Comparison of ENCODE assay signal across 11 cellular contexts in the genomic region with DNA sequence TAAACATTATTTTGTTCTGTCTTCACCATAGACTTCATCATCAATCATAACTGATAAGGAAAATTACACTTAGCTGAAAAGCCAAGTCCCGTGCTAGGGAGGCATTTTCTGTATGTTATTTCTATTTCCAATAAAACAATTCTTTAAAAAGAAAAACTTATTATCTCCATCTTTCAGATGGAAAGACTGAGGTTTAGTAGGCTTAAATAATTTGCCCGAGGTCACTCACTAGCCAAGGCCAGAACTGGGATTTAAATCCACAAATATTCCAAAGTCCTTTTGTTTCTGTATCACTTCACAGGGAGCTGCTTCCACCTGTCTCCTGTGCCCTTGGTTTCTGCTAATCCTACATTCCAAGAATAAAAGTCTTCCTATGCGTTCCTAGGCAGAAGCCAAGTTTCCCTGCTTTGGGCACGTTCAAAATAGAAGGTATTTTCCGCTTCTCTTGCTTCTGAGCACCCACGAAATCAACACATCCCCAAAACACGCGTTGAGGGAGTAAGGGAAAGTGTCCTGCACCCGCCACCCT. TPM values are rescaled to one million over a fixed set of nuclear protein-coding genes. Genes with fewer than 3 reads are reported as not detected.
A peak's percentile ranks its signal among the peaks of the same experiment; 100 is the strongest.
DNase-seq lines count a peak whose midpoint lies in the region; ATAC-seq and TF ChIP-seq lines count a peak whose summit lies in the region.
"Had no signal": no experiment of that assay in that cellular context is flagged by ENCODE, and none has a peak within 500 bp of the region (broad histone marks: within the 10 kb centered on the region; RNA-seq: fewer than 3 reads in every experiment).

No MANE protein-coding gene starts in this region.

- H3K27me3 Mint-ChIP-seq in neural crest cell (ENCODE audit: low read depth), result peaks cover 28% of the 10 kb centered on the region
- H3K27me3 Mint-ChIP-seq in CD4-positive, alpha-beta memory T cell, result peaks cover 25 to 48% of the 10 kb centered on the region in 2 donors

- ATAC-seq in left cardiac atrium (no peak), GM19452 (IDR thresholded peaks at IDR 0.05; ENCODE audit: unreplicated experiment) (no peak), GM18520 (IDR thresholded peaks at IDR 0.05; ENCODE audit: unreplicated experiment) (no peak)

- intact Hi-C loops in left cardiac atrium (cut with DNase I), result no loop called here
- intact Hi-C loops in CD4-positive, alpha-beta memory T cell (cut with micrococcal nuclease), result no loop called here

- H3K27ac ChIP-seq in right atrium auricular region, result peak overlapping the region; percentile 3 to 38
- H3K27ac ChIP-seq in CD4-positive, alpha-beta memory T cell (ENCODE audit: low read depth, low read length), result no peak overlapping the region

- peaks cover 2% of the 10 kb centered on the region for H3K9me3 Mint-ChIP-seq in neural crest cell
- H3K9me3 Mint-ChIP-seq in CD4-positive, alpha-beta memory T cell, result peaks cover 0 to 2% (median 0%) of the 10 kb centered on the region in 8 donors

- H3K4me1 ChIP-seq in right atrium auricular region, result peaks cover 0 to 19% of the 10 kb centered on the region in 2 donors
- no peaks in the 10 kb centered on the region for H3K4me1 ChIP-seq in CD4-positive, alpha-beta memory T cell (ENCODE audit: insufficient read depth, low read length)

- peak overlapping the region; percentile 76 for H3K27ac Mint-ChIP-seq in neural crest cell (ENCODE audit: unreplicated experiment)
- H3K27ac Mint-ChIP-seq in CD4-positive, alpha-beta memory T cell, result no peak overlapping the region

- DNase-seq in right atrium auricular region (ENCODE audit: low spot score) (no peak), left cardiac atrium (no peak), epithelial cell of proximal tubule (ENCODE audit: low read depth) (no peak), neural crest cell (ENCODE audit: low read depth, low spot score) (no peak), NCI-H2196 treated with DMSO at 0.1 percent for 48 hours (lab: John Stamatoyannopoulos, UW; ENCODE audit: unreplicated experiment) (no peak)
- no peak for DNase-seq in CD4-positive, alpha-beta memory T cell
- DNase-seq: activated CD8-positive, alpha-beta memory T cell treated with anti-CD3 and anti-CD28 coated beads, Interleukin-2, amount 50 U/mL, for 4 hours; stimulated activated CD4-positive, alpha-beta T cell treated with anti-CD3 and anti-CD28 coated beads, Interleukin-2, amount 100 ng/mL, for 48 hours had no signal

- peak overlapping the region; percentile 19 to 47 for H3K4me3 ChIP-seq in right atrium auricular region
- H3K4me3 ChIP-seq in epithelial cell of proximal tubule (ENCODE audit: low read depth, low read length), result peak overlapping the region; percentile 66
- H3K4me3 ChIP-seq in CD4-positive, alpha-beta memory T cell (ENCODE audit: low read length in 2 of 2), result no peak overlapping the region

- H3K4me1 Mint-ChIP-seq in neural crest cell, result peaks cover 34% of the 10 kb centered on the region
- peaks cover 0 to 4% (median 0%) of the 10 kb centered on the region in 4 donors for H3K4me1 Mint-ChIP-seq in CD4-positive, alpha-beta memory T cell

- H3K36me3 ChIP-seq in right atrium auricular region, result no peaks in the 10 kb centered on the region
- no peaks in the 10 kb centered on the region for H3K36me3 ChIP-seq in CD4-positive, alpha-beta memory T cell (ENCODE audit: insufficient read depth, low read length)

- peaks cover 2% of the 10 kb centered on the region for H3K36me3 Mint-ChIP-seq in neural crest cell (ENCODE audit: low read depth)
- no peaks in the 10 kb centered on the region for H3K36me3 Mint-ChIP-seq in CD4-positive, alpha-beta memory T cell

- H3K27me3 ChIP-seq in right atrium auricular region, result no peaks in the 10 kb centered on the region
- H3K27me3 ChIP-seq in CD4-positive, alpha-beta memory T cell (ENCODE audit: insufficient read depth, low read length), result peaks cover 6% of the 10 kb centered on the region

- POLR2A ChIA-PET in CD4-positive, alpha-beta memory T cell (lab: Charles Lee; ENCODE audit: partially characterized antibody), result no interaction called here

- CTCF ChIA-PET in CD4-positive, alpha-beta memory T cell (lab: Charles Lee; ENCODE audit: partially characterized antibody), result interaction anchor here (1.0 kb wide), 1 partner anchor 263 kb away, joined by 3 read pairs; no protein-coding TSS in a partner anchor

- no peak for TF ChIP-seq CTCF in right atrium auricular region (IDR thresholded peaks at IDR 0.05)
- no peak for TF ChIP-seq CTCF in epithelial cell of proximal tubule (conservative IDR thresholded peaks at IDR 0.05; ENCODE audit: low read depth, low read length)
- TF ChIP-seq CTCF in neural crest cell (conservative IDR thresholded peaks at IDR 0.05), result no peak

- no peaks in the 10 kb centered on the region for H3K9me3 ChIP-seq in right atrium auricular region
- H3K9me3 ChIP-seq in CD4-positive, alpha-beta memory T cell (ENCODE audit: control insufficient read depth in 1 of 2, low read length in 2 of 2), result no peaks in the 10 kb centered on the region
- H3K9me3 ChIP-seq: SK-N-SH had no signal

- H3K4me3 Mint-ChIP-seq in neural crest cell, result peak overlapping the region; percentile 94
- no peak overlapping the region for H3K4me3 Mint-ChIP-seq in CD4-positive, alpha-beta memory T cell

RNA-seq across cellular contexts. Expression of a gene that starts 0.7 kb away (rescaled TPM):
- total RNA-seq in right atrium auricular region (10 to 100 TPM in 1 of 2 donors, 1 to 10 TPM in 1; 2.7 to 11.8 TPM), left cardiac atrium (10 to 100 TPM; 12.8 to 15.3 TPM), epithelial cell of proximal tubule (12.0 and 31.3 TPM in 2 replicates), neural crest cell (31.3 and 32.9 TPM in 2 replicates)
- 1 to 10 TPM; 1.3 to 1.6 TPM for total RNA-seq in CD4-positive, alpha-beta memory T cell
- polyA plus RNA-seq in CD4-positive, alpha-beta memory T cell, result under 1 TPM in 1 of 2 donors, not detected in 1; 0.61 TPM
- polyA plus RNA-seq: SK-N-SH had no signal

RNA-seq across cellular contexts. Expression of a gene that starts 49.0 kb away (rescaled TPM):
- 1 to 10 TPM; 2.7 to 6.6 TPM for total RNA-seq in right atrium auricular region
- 1 to 10 TPM; 4.1 to 4.8 TPM for total RNA-seq in left cardiac atrium
- 0.35 and 5.1 TPM in 2 replicates for total RNA-seq in epithelial cell of proximal tubule
- 15.4 and 15.9 TPM in 2 replicates for total RNA-seq in neural crest cell
- 1 to 10 TPM; 4.9 to 7.6 TPM for total RNA-seq in CD4-positive, alpha-beta memory T cell
- 1 to 10 TPM; 1.8 to 2.1 TPM for polyA plus RNA-seq in CD4-positive, alpha-beta memory T cell

Comparison
In these comparisons a context has a peak if more than half of its experiments do, and no peak if none do; other contexts are left out.
1. H3K4me3 ChIP-seq: peak in right atrium auricular region (2 of 2) and epithelial cell of proximal tubule (single experiment); none in CD4-positive, alpha-beta memory T cell (0 of 2).